ENCODE assay signal across 10 cellular contexts in the genomic region with DNA sequence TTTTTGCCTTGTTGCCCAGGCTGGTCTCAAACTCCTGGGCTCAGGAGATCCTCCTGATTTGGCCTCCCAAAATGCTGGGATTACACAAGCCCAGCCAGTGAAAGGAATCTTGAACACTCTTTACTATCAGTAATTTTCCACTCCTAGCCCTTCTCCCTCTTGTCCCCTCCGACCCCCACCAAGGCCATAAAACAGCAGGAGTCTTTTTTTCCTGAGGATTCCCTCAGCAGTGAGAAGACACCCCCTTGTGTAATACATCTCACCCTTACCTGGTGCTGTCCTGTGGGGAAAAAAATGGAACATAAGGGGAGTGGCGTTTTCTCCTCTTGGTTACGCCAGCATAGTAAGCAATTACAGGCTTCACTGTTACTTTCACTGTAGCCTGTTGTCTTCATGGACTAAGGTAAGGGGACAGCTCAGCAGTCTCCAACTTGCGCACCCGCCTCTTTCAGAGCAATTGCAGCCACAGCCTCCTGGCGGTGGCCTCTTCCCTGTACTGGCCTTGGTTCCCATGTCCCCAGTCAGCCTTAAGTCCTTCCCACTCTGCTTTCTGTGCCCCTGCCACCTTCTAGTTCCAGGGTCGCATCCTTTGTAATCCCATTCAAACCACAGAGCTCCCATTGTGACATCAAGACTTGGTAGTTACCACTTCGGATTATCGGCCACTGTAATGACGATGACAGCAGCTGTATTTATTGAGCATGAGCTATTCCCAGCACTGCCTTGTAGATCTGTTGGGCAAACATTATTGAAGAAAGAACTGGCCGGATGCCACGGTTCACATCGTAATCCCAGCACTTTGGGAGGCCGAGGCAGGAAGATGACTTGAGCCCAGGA. TPM values are rescaled to one million over a fixed set of nuclear protein-coding genes. Genes with fewer than 3 reads are reported as not detected.
A peak's percentile ranks its signal among the peaks of the same experiment; 100 is the strongest.
DNase-seq lines count a peak whose midpoint lies in the region; ATAC-seq and TF ChIP-seq lines count a peak whose summit lies in the region.
"Had no signal": no experiment of that assay in that cellular context is flagged by ENCODE, and none has a peak within 500 bp of the region (broad histone marks: within the 10 kb centered on the region; RNA-seq: fewer than 3 reads in every experiment).

No MANE protein-coding gene starts in this region.

- H3K36me3 Mint-ChIP-seq in activated CD4-positive, alpha-beta memory T cell treated with anti-CD3 and anti-CD28 coated beads for 36 hours = peaks cover 4% of the 10 kb centered on the region

- peak overlapping the region; percentile 34 for H3K27ac ChIP-seq in fibroblast of lung (ENCODE audit: insufficient read depth, low read length)
- H3K27ac ChIP-seq in gastrocnemius medialis = peak overlapping the region in 3 of 4 donors; percentile 64 to 86 (median 85)

- H3K4me3 Mint-ChIP-seq in activated CD4-positive, alpha-beta memory T cell treated with anti-CD3 and anti-CD28 coated beads for 36 hours = no peak overlapping the region

- ATAC-seq in gastrocnemius medialis (no peak), esophagus mucosa (no peak), HG02610 (IDR thresholded peaks at IDR 0.05; ENCODE audit: unreplicated experiment) (no peak)

- H3K9me3 ChIP-seq in fibroblast of lung (ENCODE audit: control insufficient read depth, insufficient read depth, low read depth, low read length) (no peaks in the 10 kb centered on the region), gastrocnemius medialis (no peaks in the 10 kb centered on the region)

- peaks cover 14% of the 10 kb centered on the region for H3K4me1 Mint-ChIP-seq in activated CD4-positive, alpha-beta memory T cell treated with anti-CD3 and anti-CD28 coated beads for 36 hours (ENCODE audit: low read depth)

- no peaks in the 10 kb centered on the region for H3K9me3 Mint-ChIP-seq in activated CD4-positive, alpha-beta memory T cell treated with anti-CD3 and anti-CD28 coated beads for 36 hours

- intact Hi-C loops in gastrocnemius medialis (cut with DNase I; ENCODE audit: low total_unique reads) = no loop called here
- intact Hi-C loops in activated CD4-positive, alpha-beta memory T cell treated with anti-CD3 and anti-CD28 coated beads for 36 hours (cut with micrococcal nuclease) = no loop called here

- no peak overlapping the region for H3K4me2 ChIP-seq in fibroblast of lung (ENCODE audit: extremely low read depth, insufficient read depth, low read length)

- H3K4me1 ChIP-seq in fibroblast of lung (ENCODE audit: control insufficient read depth, extremely low read depth, insufficient read depth, low read length) = peaks cover 14% of the 10 kb centered on the region
- H3K4me1 ChIP-seq in gastrocnemius medialis = peaks cover 17 to 20% of the 10 kb centered on the region in 2 donors

- H2AFZ ChIP-seq in fibroblast of lung (ENCODE audit: low read length) = no peak overlapping the region

- peak; percentile 94 for DNase-seq in DMS53 (lab: John Stamatoyannopoulos, UW)
- DNase-seq in NCI-H510A treated with DMSO at 0.1 percent for 48 hours (lab: John Stamatoyannopoulos, UW) = peak; percentile 88
- DNase-seq in fibroblast of lung (ENCODE audit: low read depth in 2 of 2) = peak in 1 of 2 donors; percentile 80
- no peak for DNase-seq in gastrocnemius medialis
- DNase-seq in ACHN = no peak
- DNase-seq in activated CD4-positive, alpha-beta memory T cell treated with anti-CD3 and anti-CD28 coated beads for 36 hours = no peak
- DNase-seq: activated T-cell treated with anti-CD3 and anti-CD28 coated beads, Interleukin-2, amount 50 U/mL, for 1 hour; NCI-H187 treated with DMSO at 0.1 percent for 48 hours had no signal

- CTCF ChIA-PET in activated CD4-positive, alpha-beta memory T cell treated with anti-CD3 and anti-CD28 coated beads for 36 hours (lab: Charles Lee) = interaction anchor here (1.1 to 2.3 kb wide), 4 partner anchors 22 to 115 kb away, joined by 3 to 7 read pairs (median 4); no protein-coding TSS in a partner anchor

- H3K36me3 ChIP-seq in fibroblast of lung (ENCODE audit: control insufficient read depth, insufficient read depth, low read length) (peaks cover 3% of the 10 kb centered on the region), gastrocnemius medialis (no peaks in the 10 kb centered on the region)

- H3K4me3 ChIP-seq in fibroblast of lung (replicated peaks in 1 of 4; ENCODE audit: control extremely low read depth in 1 of 4, insufficient read depth in 1 of 4, low read depth in 3 of 4, low read length in 4 of 4) = no peak overlapping the region
- no peak overlapping the region for H3K4me3 ChIP-seq in gastrocnemius medialis

- H3K27me3 Mint-ChIP-seq in activated CD4-positive, alpha-beta memory T cell treated with anti-CD3 and anti-CD28 coated beads for 36 hours = no peaks in the 10 kb centered on the region

- POLR2A ChIA-PET in activated CD4-positive, alpha-beta memory T cell treated with anti-CD3 and anti-CD28 coated beads for 36 hours (lab: Charles Lee) = no interaction called here

- H3K79me2 ChIP-seq in fibroblast of lung (ENCODE audit: control insufficient read depth, insufficient read depth, low read length) = no peaks in the 10 kb centered on the region

- no peaks in the 10 kb centered on the region for H4K20me1 ChIP-seq in fibroblast of lung (ENCODE audit: control insufficient read depth, extremely low read depth, insufficient read depth, low read length)

- H3K27me3 ChIP-seq in fibroblast of lung (ENCODE audit: control insufficient read depth, insufficient read depth, low read length) (no peaks in the 10 kb centered on the region), gastrocnemius medialis (no peaks in the 10 kb centered on the region)

- in situ Hi-C loops in gastrocnemius medialis (cut with MboI; ENCODE audit: low sequenced_read_pairs in 4 of 4) = no loop called here
- in situ Hi-C loops in ACHN (cut with HindIII; ENCODE audit: low pct_ligation_motif_present, low pct_unique_long_range_greater_than_20kb, low sequenced_read_pairs) = no loop called here

- no peak overlapping the region for H3K27ac Mint-ChIP-seq in activated CD4-positive, alpha-beta memory T cell treated with anti-CD3 and anti-CD28 coated beads for 36 hours

- no peak for TF ChIP-seq CTCF in fibroblast of lung (conservative IDR thresholded peaks at IDR 0.05 in 1 of 2, IDR thresholded peaks at IDR 0.05 in 1 of 2; ENCODE audit: low read depth in 1 of 2, low read length in 2 of 2)
- TF ChIP-seq CTCF in gastrocnemius medialis (IDR thresholded peaks at IDR 0.05 in 4 of 5, conservative IDR thresholded peaks at IDR 0.05 in 1 of 5) = no peak

- H3K9ac ChIP-seq in fibroblast of lung (ENCODE audit: insufficient read depth, low read length) = no peak overlapping the region

- no peak for TF ChIP-seq POLR2A in gastrocnemius medialis (IDR thresholded peaks at IDR 0.05)

RNA-seq across cellular contexts. Expression of a gene that starts 10.0 kb away (rescaled TPM):
- total RNA-seq in fibroblast of lung (12.6 and 13.2 TPM in 2 replicates), gastrocnemius medialis (1 to 10 TPM; 3.6 to 7.4 (median 6.9) TPM), esophagus mucosa (7.1 TPM)
- 5.5 and 7.1 TPM in 2 replicates for polyA plus RNA-seq in fibroblast of lung
- 6.4 and 8.0 TPM in 2 replicates for polyA plus RNA-seq in fibroblast of lung (2012)
- 3.0 and 20.0 TPM in 2 replicates for polyA minus RNA-seq in fibroblast of lung (ENCODE audit: low replicate concordance)
- 10 to 100 TPM; 10.2 to 14.5 TPM for total RNA-seq in activated CD4-positive, alpha-beta memory T cell treated with anti-CD3 and anti-CD28 coated beads for 36 hours

RNA-seq across cellular contexts. Expression of a gene that starts 10.9 kb away (rescaled TPM):
- total RNA-seq in fibroblast of lung = 24.1 and 30.7 TPM in 2 replicates
- polyA plus RNA-seq in fibroblast of lung = 11.2 and 14.0 TPM in 2 replicates
- polyA plus RNA-seq in fibroblast of lung (2012) = 14.1 and 16.2 TPM in 2 replicates
- 19.2 and 22.6 TPM in 2 replicates for polyA minus RNA-seq in fibroblast of lung (ENCODE audit: low replicate concordance)
- total RNA-seq in gastrocnemius medialis = 10 to 100 TPM; 26.9 to 98.7 (median 46.0) TPM
- 15.2 TPM for total RNA-seq in esophagus mucosa
- 10 to 100 TPM; 17.1 to 17.3 TPM for total RNA-seq in activated CD4-positive, alpha-beta memory T cell treated with anti-CD3 and anti-CD28 coated beads for 36 hours

Comparison
In these comparisons a context has a peak if more than half of its experiments do, and no peak if none do; other contexts are left out.
1. DNase-seq: peak in DMS53 (single experiment) and NCI-H510A treated with DMSO at 0.1 percent for 48 hours (single experiment); none in gastrocnemius medialis (0 of 2), ACHN (single experiment) and activated CD4-positive, alpha-beta memory T cell treated with anti-CD3 and anti-CD28 coated beads for 36 hours (single experiment).